21 cellular contexts compared by ENCODE assay signal in the genomic region with DNA sequence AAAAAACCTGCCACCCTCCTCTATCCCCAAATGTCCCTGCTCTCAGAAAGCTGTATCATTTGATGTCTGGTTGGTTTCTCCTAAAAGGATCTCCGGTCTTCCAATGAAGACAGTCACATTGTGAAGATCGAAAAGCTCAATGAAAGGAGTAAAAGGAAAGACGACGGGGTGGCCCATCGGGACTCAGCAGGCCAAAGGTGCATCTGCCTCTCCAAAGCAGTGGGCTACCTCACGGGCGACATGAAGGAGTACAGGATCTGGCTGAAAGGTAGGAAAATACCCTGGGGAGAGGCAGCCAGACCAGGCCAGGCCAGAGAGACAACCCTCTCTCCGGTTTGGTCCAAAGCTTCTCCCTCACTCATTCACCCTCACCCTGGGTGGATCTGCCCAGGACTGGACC. TPM values are rescaled to one million over a fixed set of nuclear protein-coding genes. Genes with fewer than 3 reads are reported as not detected.
"Had no signal": no experiment of that assay in that cellular context is flagged by ENCODE, and none has a peak within 500 bp of the region (broad histone marks: within the 10 kb centered on the region; RNA-seq: fewer than 3 reads in every experiment).

No MANE protein-coding gene starts in this region.

- H3K79me2 ChIP-seq: parathyroid adenoma had no signal

- H3K4me3 ChIP-seq: lung, right lobe of liver, SK-N-MC had no signal

- H2AFZ ChIP-seq: parathyroid adenoma had no signal

- H3K9me3 ChIP-seq: right lobe of liver had no signal

- H3K9me3 Mint-ChIP-seq: activated CD4-positive, alpha-beta T cell treated with anti-CD3 and anti-CD28 coated beads, Interleukin-2, amount 10 ng/mL, durations not matched to agents 7 days and 5 days; activated naive CD4-positive, alpha-beta T cell treated with anti-CD3 and anti-CD28 coated beads, Interleukin-2, amount 50 U/mL, for 72 hours; activated T-cell treated with anti-CD3 and anti-CD28 coated beads, Interleukin-2, amount 50 U/mL, for 72 hours; stimulated activated naive CD8-positive, alpha-beta T cell treated with anti-CD3 and anti-CD28 coated beads, Interleukin-15, Interleukin-2, amounts not matched to agents 100 ng/mL and 50 ng/mL, for 24 hours; T-cell had no signal

- H3K4me1 ChIP-seq: parathyroid adenoma, right lobe of liver had no signal

- H3K36me3 ChIP-seq: right lobe of liver had no signal

- H3K9ac ChIP-seq: parathyroid adenoma had no signal

- DNase-seq: activated CD4-positive, alpha-beta T cell treated with anti-CD3 and anti-CD28 coated beads, Interleukin-2, amount 10 ng/mL, durations not matched to agents 7 days and 5 days; activated CD8-positive, alpha-beta memory T cell treated with anti-CD3 and anti-CD28 coated beads, Interleukin-2, amount 50 U/mL, for 48 hours; activated effector memory CD4-positive, alpha-beta T cell treated with anti-CD3 and anti-CD28 coated beads, Interleukin-2, amount 50 U/mL, for 16 hours; activated T-cell treated with anti-CD3 and anti-CD28 coated beads, Interleukin-2, amount 50 U/mL, for 72 hours; foreskin melanocyte; kidney; right lobe of liver; small intestine; stimulated activated CD4-positive, alpha-beta T cell treated with anti-CD3 and anti-CD28 coated beads, Interleukin-15, amount 100 ng/mL, for 24 hours; stimulated activated CD4-positive, alpha-beta T cell treated with anti-CD3 and anti-CD28 coated beads, Interleukin-2, amount 100 ng/mL, for 48 hours; T-cell had no signal

- H3K4me1 Mint-ChIP-seq: T-cell had no signal

- H3K27me3 Mint-ChIP-seq: stimulated activated naive CD8-positive, alpha-beta T cell treated with anti-CD3 and anti-CD28 coated beads, Interleukin-15, Interleukin-2, amounts not matched to agents 100 ng/mL and 50 ng/mL, for 24 hours had no signal

- H3K27ac ChIP-seq: parathyroid adenoma, right lobe of liver, SK-N-MC had no signal

- ATAC-seq: activated naive CD4-positive, alpha-beta T cell treated with anti-CD3 and anti-CD28 coated beads, Interleukin-2, amount 50 U/mL, for 72 hours; activated T-cell treated with anti-CD3 and anti-CD28 coated beads, Interleukin-2, amount 50 U/mL, for 72 hours; left lobe of liver; right lobe of liver; T-cell had no signal

- H3K36me3 Mint-ChIP-seq: activated naive CD4-positive, alpha-beta T cell treated with anti-CD3 and anti-CD28 coated beads, Interleukin-2, amount 50 U/mL, for 72 hours; T-cell had no signal

- H3K4me3 Mint-ChIP-seq: activated CD4-positive, alpha-beta T cell treated with anti-CD3 and anti-CD28 coated beads, Interleukin-2, amount 10 ng/mL, durations not matched to agents 7 days and 5 days; activated T-cell treated with anti-CD3 and anti-CD28 coated beads, Interleukin-2, amount 50 U/mL, for 72 hours; stimulated activated naive CD8-positive, alpha-beta T cell treated with anti-CD3 and anti-CD28 coated beads, Interleukin-15, Interleukin-2, amounts not matched to agents 100 ng/mL and 50 ng/mL, for 24 hours; T-cell had no signal

- H3K27ac Mint-ChIP-seq: activated CD4-positive, alpha-beta T cell treated with anti-CD3 and anti-CD28 coated beads, Interleukin-2, amount 10 ng/mL, durations not matched to agents 7 days and 5 days; activated naive CD4-positive, alpha-beta T cell treated with anti-CD3 and anti-CD28 coated beads, Interleukin-2, amount 50 U/mL, for 72 hours; activated T-cell treated with anti-CD3 and anti-CD28 coated beads, Interleukin-2, amount 50 U/mL, for 72 hours; stimulated activated naive CD8-positive, alpha-beta T cell treated with anti-CD3 and anti-CD28 coated beads, Interleukin-15, Interleukin-2, amounts not matched to agents 100 ng/mL and 50 ng/mL, for 24 hours; T-cell had no signal

- H3K27me3 ChIP-seq: right lobe of liver had no signal

RNA-seq across cellular contexts. Expression of a gene that starts 10.3 kb away (rescaled TPM):
- total RNA-seq: activated naive CD4-positive, alpha-beta T cell treated with anti-CD3 and anti-CD28 coated beads, Interleukin-2, amount 50 U/mL, for 72 hours; dermis microvascular lymphatic vessel endothelial cell; left lobe of liver; myocyte; temporal lobe had no signal
- polyA plus RNA-seq: urinary bladder had no signal
